Comparison of ENCODE assay signal across 17 cellular contexts in genomic region chr20:53794529-53795115, GRCh38.
DNase-seq lines count a peak whose midpoint lies in the region; ATAC-seq, FAIRE-seq and TF ChIP-seq lines count a peak whose summit lies in the region.
"Had no signal": no experiment of that assay in that cellular context is flagged by ENCODE, and none has a peak within 500 bp of the region (broad histone marks: within the 10 kb centered on the region; RNA-seq: fewer than 3 reads in every experiment).

No MANE protein-coding gene starts in this region.

- H3K79me1 ChIP-seq in IMR-90 (ENCODE audit: low read depth in 1 of 2, low read length in 2 of 2) (peaks cover 0 to 3% of the 10 kb centered on the region in 2 experiments; a peak in 1 of 4 replicates), H1 (ENCODE audit: low read depth, low read length) (no peaks in the 10 kb centered on the region), trophoblast cell (ENCODE audit: low read length) (peaks cover 16% of the 10 kb centered on the region)

- no peaks in the 10 kb centered on the region for H3F3A ChIP-seq in MM.1S (ENCODE audit: insufficient read depth, low read length)

- H3K36me3 ChIP-seq in IMR-90 (ENCODE audit: control insufficient read depth, insufficient read depth, low read length) = no peaks in the 10 kb centered on the region
- no peaks in the 10 kb centered on the region for H3K36me3 ChIP-seq in H1 (ENCODE audit: control insufficient read depth in 2 of 4, insufficient read depth in 4 of 4, low read length in 3 of 4)
- no peaks in the 10 kb centered on the region for H3K36me3 ChIP-seq in trophoblast cell (ENCODE audit: control insufficient read depth in 1 of 2, insufficient read depth in 2 of 2, low read length in 2 of 2)
- no peaks in the 10 kb centered on the region for H3K36me3 ChIP-seq in MM.1S (replicated peaks; ENCODE audit: insufficient read depth, low read length)
- H3K36me3 ChIP-seq: BLaER1 treated with 17β-estradiol and CSF1 and Interleukin-3, amounts not matched to agents 10 nM and 100 nM; breast epithelium; heart left ventricle had no signal

- DNase-seq in Ammon's horn (ENCODE audit: low spot score) (peak; percentile 23), IMR-90 (peak; percentile 47), H1 (ENCODE audit: low read depth in 1 of 2, low spot score in 2 of 2) (no peak), trophoblast cell (peak in 1 of 2 donors; percentile 31), MM.1S (no peak), substantia nigra (lab: John Stamatoyannopoulos, UW) (no peak)
- DNase-seq: activated naive CD8-positive, alpha-beta T cell treated with anti-CD3 and anti-CD28 coated beads for 36 hours; heart left ventricle; islet precursor cell; KG1; NCI-H2171; NCI-H774; stimulated activated CD4-positive, alpha-beta T cell treated with anti-CD3 and anti-CD28 coated beads, Interleukin-2, amount 100 ng/mL, for 48 hours had no signal

- TF ChIP-seq RAD21 in IMR-90 (IDR thresholded peaks at IDR 0.05; ENCODE audit: low read length) (no peak), H1 (IDR thresholded peaks at IDR 0.05 in 1 of 2, conservative IDR thresholded peaks at IDR 0.05 in 1 of 2; ENCODE audit: low read depth in 2 of 2, low read length in 2 of 2) (no peak)

- H3K4me2 ChIP-seq in IMR-90 (ENCODE audit: low read depth, low read length) (no peak overlapping the region; the same call in 1 of the 2 replicates), H1 (ENCODE audit: insufficient read depth in 1 of 2, low read depth in 2 of 2, low read length in 2 of 2) (no peak overlapping the region), trophoblast cell (ENCODE audit: low read length) (no peak overlapping the region), MM.1S (ENCODE audit: low read depth, low read length) (no peak overlapping the region)
- H3K4me2 ChIP-seq: BLaER1 treated with 17β-estradiol and CSF1 and Interleukin-3, amounts not matched to agents 10 nM and 100 nM had no signal

- no peaks in the 10 kb centered on the region for H3K23me2 ChIP-seq in H1 (ENCODE audit: low read depth, low read length)

- H2AK9ac ChIP-seq in IMR-90 (replicated peaks; ENCODE audit: low read depth, low read length, poor library complexity) = peak overlapping the region; percentile 85

- CTCF ChIA-PET in IMR-90 (lab: Yijun Ruan, JAX) = no interaction called here
- CTCF ChIA-PET in H1 (lab: Charles Lee; ENCODE audit: partially characterized antibody) = interaction anchor here (0.6 to 1.4 kb wide), 3 partner anchors 12 to 126 kb away, joined by 3 to 6 read pairs (median 4); no protein-coding TSS in a partner anchor

- peak overlapping the region; percentile 92 for H2BK5ac ChIP-seq in IMR-90 (ENCODE audit: low read depth, low read length, poor library complexity, severe bottlenecking)
- H2BK5ac ChIP-seq in H1 (ENCODE audit: low read depth, low read length) = no peak overlapping the region
- peak overlapping the region; percentile 7 for H2BK5ac ChIP-seq in trophoblast cell (ENCODE audit: low read depth, low read length, poor library complexity)

- in situ Hi-C loops in IMR-90 (cut with MboI; ENCODE audit: low sequenced_read_pairs) = no loop called here

- peak overlapping the region; percentile 80; the same call in 1 of the 2 replicates for H3K23ac ChIP-seq in IMR-90 (ENCODE audit: low read depth, low read length)
- H3K23ac ChIP-seq in H1 (ENCODE audit: insufficient read length) = no peak overlapping the region
- H3K23ac ChIP-seq in trophoblast cell (ENCODE audit: low read length) = no peak overlapping the region

- TF ChIP-seq CTCF in IMR-90 (conservative IDR thresholded peaks at IDR 0.05; ENCODE audit: low read depth, low read length) (no peak), H1 (IDR thresholded peaks at IDR 0.05; ENCODE audit: control extremely low read depth in 1 of 3, insufficient read depth in 1 of 3, low read depth in 1 of 3, low read length in 3 of 3) (no peak), MM.1S (IDR thresholded peaks at IDR 0.05; ENCODE audit: low read length) (no peak)

- H3K27me3 ChIP-seq in IMR-90 (ENCODE audit: control insufficient read depth, insufficient read depth, low read length) (no peaks in the 10 kb centered on the region), H1 (replicated peaks in 1 of 4; ENCODE audit: control insufficient read depth in 3 of 4, extremely low read depth in 1 of 4, insufficient read depth in 3 of 4, low read length in 3 of 4) (no peaks in the 10 kb centered on the region; a peak in 1 of 7 replicates), trophoblast cell (ENCODE audit: insufficient read depth, low read length) (no peaks in the 10 kb centered on the region), MM.1S (replicated peaks; ENCODE audit: insufficient read depth, low read length) (no peaks in the 10 kb centered on the region)
- H3K27me3 ChIP-seq: BLaER1 treated with 17β-estradiol and CSF1 and Interleukin-3, amounts not matched to agents 10 nM and 100 nM; breast epithelium; heart left ventricle had no signal

- TF ChIP-seq POLR2A in IMR-90 (IDR thresholded peaks at IDR 0.05; ENCODE audit: low read depth, low read length) = no peak
- TF ChIP-seq POLR2A in H1 (IDR thresholded peaks at IDR 0.05; ENCODE audit: control extremely low read depth in 1 of 2, low read depth in 2 of 2, low read length in 2 of 2) = no peak

- H3K4me1 ChIP-seq in IMR-90 (ENCODE audit: control insufficient read depth, insufficient read depth, low read length) (peaks cover 7% of the 10 kb centered on the region), H1 (replicated peaks in 1 of 4; ENCODE audit: control insufficient read depth in 3 of 4, insufficient read depth in 4 of 4, low read length in 3 of 4) (peaks cover 0 to 8% (median 6%) of the 10 kb centered on the region in 4 experiments; a peak in 5 of 7 replicates), trophoblast cell (ENCODE audit: control insufficient read depth in 1 of 2, insufficient read depth in 2 of 2, low read length in 2 of 2) (peaks cover 2 to 8% of the 10 kb centered on the region in 2 experiments), MM.1S (ENCODE audit: low read length) (no peaks in the 10 kb centered on the region)

- no peaks in the 10 kb centered on the region for H3K79me2 ChIP-seq in H1 (ENCODE audit: control insufficient read depth in 1 of 2, insufficient read depth in 2 of 2, low read length in 2 of 2)
- no peaks in the 10 kb centered on the region for H3K79me2 ChIP-seq in trophoblast cell (ENCODE audit: control insufficient read depth, insufficient read depth, low read length, poor library complexity)
- no peaks in the 10 kb centered on the region for H3K79me2 ChIP-seq in MM.1S (ENCODE audit: low read length)

- peak overlapping the region; percentile 60; the same call in 1 of the 2 replicates for H2BK12ac ChIP-seq in H1 (ENCODE audit: low read depth, low read length)
- peak overlapping the region; percentile 94 for H2BK12ac ChIP-seq in trophoblast cell (ENCODE audit: low read length)

- 100% methylated on average over 2 of the region's 9 CpGs; no CpG with 5 or more reads in 1 of the 2 experiments for WGBS in IMR-90 (ENCODE audit: extremely low coverage in 2 of 2, insufficient read length in 1 of 2), 2 experiments
- WGBS in H1 (ENCODE audit: extremely low coverage in 1 of 2, insufficient coverage in 1 of 2, insufficient read length in 1 of 2, insufficient replicate concordance in 2 of 2, low coverage in 1 of 2, low lambda C conversion rate in 2 of 2, missing lambda C conversion rate in 1 of 2), 2 experiments = 92% methylated on average over 7 of the region's 9 CpGs; no CpG with 5 or more reads in 1 of the 2 experiments
- no CpG with 5 or more reads among the region's 9 CpGs for WGBS in trophoblast cell (ENCODE audit: extremely low coverage, insufficient coverage, insufficient read length)

- H3K14ac ChIP-seq in IMR-90 (replicated peaks; ENCODE audit: low read depth, low read length) (peak overlapping the region; percentile 94), H1 (ENCODE audit: insufficient read length) (no peak overlapping the region), trophoblast cell (ENCODE audit: low read length) (no peak overlapping the region)

- BruUV-seq in IMR-90 (replicated peaks; lab: Mats Ljungman, UMichigan) = no TSS peak

- H4K8ac ChIP-seq in IMR-90 (ENCODE audit: low read depth in 2 of 2, low read length in 2 of 2) (peak overlapping the region in 1 of 2 experiments; percentile 88; a peak in 2 of 4 replicates), H1 (ENCODE audit: extremely low read depth, insufficient read depth, low read length) (no peak overlapping the region), trophoblast cell (ENCODE audit: low read depth, low read length) (peak overlapping the region; percentile 74)

- H3K56ac ChIP-seq in IMR-90 (ENCODE audit: extremely low read depth, insufficient read depth, low read length) (no peak overlapping the region), H1 (replicated peaks; ENCODE audit: insufficient read length, low read depth, low read length) (no peak overlapping the region)

- no peaks in the 10 kb centered on the region for H3K9me2 ChIP-seq in MM.1S (replicated peaks; ENCODE audit: insufficient read depth, low read length)

- peak overlapping the region; percentile 92 for H2BK120ac ChIP-seq in IMR-90 (ENCODE audit: low read depth, low read length)
- no peak overlapping the region for H2BK120ac ChIP-seq in H1 (replicated peaks; ENCODE audit: low read depth, low read length)
- peak overlapping the region; percentile 80 for H2BK120ac ChIP-seq in trophoblast cell (ENCODE audit: insufficient read depth, low read length, poor library complexity)

- peak overlapping the region; percentile 92 for H2AK5ac ChIP-seq in IMR-90 (ENCODE audit: low read depth, low read length)
- H2AK5ac ChIP-seq in H1 (ENCODE audit: low read depth, low read length) = no peak overlapping the region
- no peak overlapping the region for H2AK5ac ChIP-seq in trophoblast cell (ENCODE audit: low read length)

- dilution Hi-C loops in IMR-90 (cut with HindIII; ENCODE audit: low sequenced_read_pairs, unreplicated experiment) = no loop called here

- no peak overlapping the region for H4K12ac ChIP-seq in trophoblast cell (ENCODE audit: low read depth, low read length)

- H2AFZ ChIP-seq in IMR-90 (replicated peaks; ENCODE audit: low read length, poor library complexity) (peak overlapping the region; percentile 77), H1 (ENCODE audit: low read length) (peak overlapping the region; percentile 92; the same call in 1 of the 2 replicates), trophoblast cell (ENCODE audit: insufficient read depth, low read length, poor library complexity) (no peak overlapping the region), MM.1S (ENCODE audit: low read length) (no peak overlapping the region)

- no peak; the same call in 1 of the 2 replicates for ATAC-seq in IMR-90 (ENCODE audit: low read depth)
- no peak for ATAC-seq in GM18867 (IDR thresholded peaks at IDR 0.05; ENCODE audit: unreplicated experiment)
- ATAC-seq: heart left ventricle, sciatic nerve had no signal

- H3K9me3 ChIP-seq in IMR-90 (ENCODE audit: control insufficient read depth, insufficient read depth, low read length) (no peaks in the 10 kb centered on the region), H1 (ENCODE audit: insufficient read depth in 2 of 2, low read depth in 1 of 2, low read length in 1 of 2) (no peaks in the 10 kb centered on the region), trophoblast cell (ENCODE audit: insufficient read depth, low read depth, low read length) (no peaks in the 10 kb centered on the region), MM.1S (replicated peaks; ENCODE audit: insufficient read depth, low read length) (no peaks in the 10 kb centered on the region)
- H3K9me3 ChIP-seq: breast epithelium, heart left ventricle had no signal

- peak overlapping the region; percentile 97; the same call in 2 of the 3 replicates for H2BK15ac ChIP-seq in IMR-90 (ENCODE audit: low read depth, low read length)
- no peak overlapping the region for H2BK15ac ChIP-seq in H1 (ENCODE audit: low read length)

- POLR2A ChIA-PET in IMR-90 (lab: Charles Lee; ENCODE audit: unreplicated experiment) (no interaction called here), H1 (lab: Charles Lee; ENCODE audit: partially characterized antibody) (interaction anchor here (0.6 to 1.2 kb wide), 2 partner anchors 40 to 120 kb away, joined by 3 read pairs; no protein-coding TSS in a partner anchor)

- FAIRE-seq in H1 (lab: Jason Lieb, UNC) = no peak

- H3K4ac ChIP-seq in IMR-90 (ENCODE audit: low read depth, low read length) (peak overlapping the region; percentile 61), H1 (replicated peaks; ENCODE audit: insufficient read length, low read depth, low read length) (no peak overlapping the region), trophoblast cell (ENCODE audit: low read depth, low read length) (no peak overlapping the region)

- no peak overlapping the region for H3K4me3 ChIP-seq in IMR-90 (ENCODE audit: insufficient read depth, low read depth, low read length)
- H3K4me3 ChIP-seq in H1 (ENCODE audit: extremely low read depth in 1 of 4, insufficient read depth in 2 of 4, low read depth in 3 of 4, low read length in 4 of 4) = no peak overlapping the region
- H3K4me3 ChIP-seq in trophoblast cell (ENCODE audit: low read depth, low read length) = no peak overlapping the region
- H3K4me3 ChIP-seq in MM.1S (ENCODE audit: low read length) = no peak overlapping the region
- H3K4me3 ChIP-seq: BLaER1 treated with 17β-estradiol and CSF1 and Interleukin-3, amounts not matched to agents 10 nM and 100 nM; breast epithelium; heart left ventricle had no signal

- intact Hi-C loops in IMR-90 (cut with micrococcal nuclease) = no loop called here

- no peak for TF ChIP-seq EP300 in H1 (IDR thresholded peaks at IDR 0.05; ENCODE audit: borderline replicate concordance in 1 of 2, low read depth in 2 of 2, low read length in 2 of 2)

- H4K91ac ChIP-seq in IMR-90 (ENCODE audit: insufficient read depth, low read depth, low read length) (peak overlapping the region; percentile 84), H1 (replicated peaks; ENCODE audit: insufficient read length, low read length) (no peak overlapping the region), trophoblast cell (ENCODE audit: low read depth, low read length) (peak overlapping the region; percentile 79)

- H3K9me1 ChIP-seq in IMR-90 (ENCODE audit: insufficient read depth, low read length) = peaks cover 12% of the 10 kb centered on the region

- H3K27ac ChIP-seq in IMR-90 (ENCODE audit: insufficient read depth, low read length) (0 out of 2 replicates have a peak overlapping the region, but pooled peaks have one; percentile 5), H1 (ENCODE audit: low read depth, low read length) (no peak overlapping the region), trophoblast cell (ENCODE audit: low read depth, low read length) (no peak overlapping the region), MM.1S (ENCODE audit: low read length) (no peak overlapping the region), substantia nigra (ENCODE audit: low read depth, low read length, poor library complexity, severe bottlenecking) (no peak overlapping the region)
- H3K27ac ChIP-seq: BLaER1 treated with 17β-estradiol and CSF1 and Interleukin-3, amounts not matched to agents 10 nM and 100 nM; heart left ventricle had no signal

- H3K9ac ChIP-seq in IMR-90 (ENCODE audit: low read depth, low read length) (no peak overlapping the region), H1 (replicated peaks in 1 of 4; ENCODE audit: extremely low read depth in 1 of 4, low read depth in 3 of 4, low read length in 3 of 4) (no peak overlapping the region), trophoblast cell (ENCODE audit: low read length) (no peak overlapping the region), MM.1S (ENCODE audit: low read length) (no peak overlapping the region)
- H3K9ac ChIP-seq: BLaER1 treated with 17β-estradiol and CSF1 and Interleukin-3, amounts not matched to agents 10 nM and 100 nM had no signal

- H4K5ac ChIP-seq in IMR-90 (ENCODE audit: low read depth, low read length) = peak overlapping the region; percentile 8
- H4K5ac ChIP-seq in H1 (ENCODE audit: insufficient read length, low read depth, low read length) = no peak overlapping the region

- H3K18ac ChIP-seq in IMR-90 (ENCODE audit: low read depth, low read length) = peak overlapping the region; percentile 83; the same call in 1 of the 2 replicates
- peak overlapping the region; percentile 48; the same call in 1 of the 2 replicates for H3K18ac ChIP-seq in H1 (ENCODE audit: extremely low read depth, low read length)
- H3K18ac ChIP-seq in trophoblast cell (ENCODE audit: low read length) = peak overlapping the region; percentile 89

- H2BK20ac ChIP-seq in IMR-90 (ENCODE audit: low read depth, low read length) (peak overlapping the region; percentile 92; the same call in 1 of the 2 replicates), H1 (ENCODE audit: low read length) (peak overlapping the region; percentile 93; the same call in 1 of the 2 replicates)

- H4K20me1 ChIP-seq in IMR-90 (ENCODE audit: insufficient read depth, low read length) = no peaks in the 10 kb centered on the region
- H4K20me1 ChIP-seq in H1 (replicated peaks in 1 of 2; ENCODE audit: control insufficient read depth in 1 of 2, insufficient read depth in 2 of 2, low read length in 2 of 2) = no peaks in the 10 kb centered on the region
- no peaks in the 10 kb centered on the region for H4K20me1 ChIP-seq in MM.1S (ENCODE audit: insufficient read depth, low read length)
- H4K20me1 ChIP-seq: BLaER1 treated with 17β-estradiol and CSF1 and Interleukin-3, amounts not matched to agents 10 nM and 100 nM had no signal

Comparison
In these comparisons a context has a peak if more than half of its experiments do, and no peak if none do; other contexts are left out.
1. DNase-seq: peak in Ammon's horn (single experiment) and IMR-90 (single experiment); none in H1 (0 of 2), MM.1S (single experiment) and substantia nigra (0 of 49).
2. H2AFZ ChIP-seq: peak in IMR-90 (single experiment) and H1 (single experiment); none in trophoblast cell (single experiment) and MM.1S (single experiment).
3. Peak in every context shown above with its lines, with median percentiles within 50 percentile points of each other: H3K18ac ChIP-seq.